In the genomic region with DNA sequence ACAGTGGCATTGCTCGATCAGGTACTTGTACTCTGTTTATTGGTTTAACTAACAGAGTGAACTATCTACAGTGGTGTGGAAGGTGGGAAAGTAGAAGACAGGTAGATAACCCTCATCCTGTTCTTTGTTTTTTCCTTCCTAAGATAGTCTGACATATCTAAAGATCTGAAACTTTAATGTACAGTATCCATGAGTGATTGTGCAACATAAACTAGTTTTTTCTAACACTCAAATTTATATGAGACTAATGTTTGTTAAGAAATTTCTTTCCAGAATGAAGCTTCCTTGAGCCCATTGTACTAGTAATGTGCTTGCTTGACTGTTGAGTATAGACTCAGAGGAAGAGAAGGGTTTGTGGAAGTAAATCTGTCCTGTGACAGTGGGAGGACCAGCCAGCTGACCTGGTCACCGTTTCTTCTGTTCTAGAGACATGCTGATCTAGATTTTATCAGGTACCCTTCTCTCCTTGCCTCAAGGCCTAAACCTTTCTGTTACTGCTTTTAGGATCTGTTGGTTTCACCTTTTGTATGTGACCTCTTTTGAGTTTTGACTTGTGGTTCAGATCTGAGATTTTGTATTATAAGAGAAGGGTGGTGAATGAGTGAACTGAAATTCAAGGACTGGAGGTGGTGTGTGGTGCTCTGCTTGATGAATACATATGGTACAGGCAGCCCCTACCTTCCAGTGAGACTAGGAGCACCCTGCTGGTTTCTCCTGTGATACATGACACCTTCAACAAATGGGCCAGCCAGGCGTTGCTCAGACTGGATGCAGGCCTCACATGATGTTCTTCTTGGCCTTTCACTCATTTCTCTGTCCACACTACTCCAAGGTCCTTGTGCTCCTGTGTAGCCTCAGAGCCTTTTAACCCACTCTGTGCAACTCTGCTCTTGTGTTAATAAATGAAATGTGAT, we compare ENCODE assay signal across 24 cellular contexts.
DNase-seq lines count a peak whose midpoint lies in the region; ATAC-seq and TF ChIP-seq lines count a peak whose summit lies in the region.
"Had no signal": no experiment of that assay in that cellular context is flagged by ENCODE, and none has a peak within 500 bp of the region (broad histone marks: within the 10 kb centered on the region; RNA-seq: fewer than 3 reads in every experiment).

No MANE protein-coding gene starts in this region.

- H3K36me3 Mint-ChIP-seq in H9 (ENCODE audit: insufficient read depth in 1 of 3, low read depth in 3 of 3): peaks cover 4 to 16% (median 9%) of the 10 kb centered on the region in 3 experiments; a peak in 6 of 7 replicates
- H3K36me3 Mint-ChIP-seq in activated T-helper 2 cell treated with anti-CD3 and anti-CD28 coated beads, Interferon-gamma antibody, Interleukin-2, Interleukin-4, amounts not matched to agents 10 μg/mL and 5 μg/mL and 100 μg/mL, durations not matched to agents 14 hours and 24 hours and 36 hours (ENCODE audit: low read depth): peaks cover 50% of the 10 kb centered on the region

- no peak overlapping the region for H2BK20ac ChIP-seq in H9 (ENCODE audit: low read depth, low read length, poor library complexity, severe bottlenecking)

- H2AK5ac ChIP-seq in H9 (ENCODE audit: insufficient read length, low read length) (no peak overlapping the region), mesendoderm (ENCODE audit: low read length) (no peak overlapping the region)

- no peaks in the 10 kb centered on the region for H3K36me3 ChIP-seq in mesendoderm (ENCODE audit: control insufficient read depth, insufficient read depth, low read length)

- TF ChIP-seq CTCF in H9 (conservative IDR thresholded peaks at IDR 0.05): no peak

- H4K5ac ChIP-seq in H9 (ENCODE audit: insufficient read length, low read depth, low read length): no peak overlapping the region
- no peak overlapping the region for H4K5ac ChIP-seq in mesendoderm (ENCODE audit: low read length)

- H4K8ac ChIP-seq in H9 (replicated peaks; ENCODE audit: insufficient read length, low read depth, low read length) (no peak overlapping the region), mesendoderm (ENCODE audit: low read depth, low read length) (no peak overlapping the region)

- H3K27me3 ChIP-seq in H9 (ENCODE audit: insufficient read depth, low read length) (no peaks in the 10 kb centered on the region), mesendoderm (ENCODE audit: insufficient read depth, low read length, poor library complexity) (no peaks in the 10 kb centered on the region)
- H3K27me3 ChIP-seq: body of pancreas, gastroesophageal sphincter, stomach had no signal

- H3K4me3 Mint-ChIP-seq in H9: no peak overlapping the region; a peak in 1 of 5 replicates
- H3K4me3 Mint-ChIP-seq in activated T-helper 2 cell treated with anti-CD3 and anti-CD28 coated beads, Interferon-gamma antibody, Interleukin-2, Interleukin-4, amounts not matched to agents 10 μg/mL and 5 μg/mL and 100 μg/mL, durations not matched to agents 14 hours and 24 hours and 36 hours (ENCODE audit: low read depth): no peak overlapping the region
- H3K4me3 Mint-ChIP-seq: activated CD4-positive, alpha-beta T cell treated with anti-CD3 and anti-CD28 coated beads, Interleukin-2, amount 10 ng/mL, durations not matched to agents 7 days and 5 days; activated naive CD8-positive, alpha-beta T cell had no signal

- H3K79me1 ChIP-seq in H9 (ENCODE audit: insufficient read depth, low read depth, low read length, poor library complexity, severe bottlenecking) (no peaks in the 10 kb centered on the region), mesendoderm (ENCODE audit: low read length) (no peaks in the 10 kb centered on the region)

- H2AFZ ChIP-seq in H9 (ENCODE audit: low read length): no peak overlapping the region

- intact Hi-C loops in activated T-helper 2 cell treated with anti-CD3 and anti-CD28 coated beads, Interferon-gamma antibody, Interleukin-2, Interleukin-4, amounts not matched to agents 10 μg/mL and 5 μg/mL and 100 μg/mL, durations not matched to agents 14 hours and 24 hours and 36 hours (cut with micrococcal nuclease): no loop called here

- H3K27ac ChIP-seq in H9 (ENCODE audit: insufficient read length, low read depth, low read length) (no peak overlapping the region), mesendoderm (ENCODE audit: low read depth, low read length) (no peak overlapping the region)
- H3K27ac ChIP-seq: gastroesophageal sphincter, RWPE1, stomach had no signal

- H2BK120ac ChIP-seq in H9 (ENCODE audit: low read depth, low read length, poor library complexity, severe bottlenecking): no peak overlapping the region
- no peak overlapping the region for H2BK120ac ChIP-seq in mesendoderm (ENCODE audit: low read depth, low read length)

- no peaks in the 10 kb centered on the region for H3K9me3 Mint-ChIP-seq in H9
- no peaks in the 10 kb centered on the region for H3K9me3 Mint-ChIP-seq in activated T-helper 2 cell treated with anti-CD3 and anti-CD28 coated beads, Interferon-gamma antibody, Interleukin-2, Interleukin-4, amounts not matched to agents 10 μg/mL and 5 μg/mL and 100 μg/mL, durations not matched to agents 14 hours and 24 hours and 36 hours
- H3K9me3 Mint-ChIP-seq: activated CD4-positive, alpha-beta T cell treated with anti-CD3 and anti-CD28 coated beads, Interleukin-2, amount 10 ng/mL, durations not matched to agents 7 days and 5 days had no signal

- H3K14ac ChIP-seq in H9 (ENCODE audit: insufficient read depth, low read length): no peak overlapping the region

- H4K20me1 ChIP-seq in H9 (ENCODE audit: control insufficient read depth, insufficient read depth, insufficient read length): no peaks in the 10 kb centered on the region

- H4K91ac ChIP-seq in H9 (ENCODE audit: insufficient read length, low read depth, low read length): no peak overlapping the region

- peak; percentile 81 for ATAC-seq in GM18498 (IDR thresholded peaks at IDR 0.05; ENCODE audit: unreplicated experiment)
- no peak for ATAC-seq in GM19455 (IDR thresholded peaks at IDR 0.05; ENCODE audit: unreplicated experiment)
- ATAC-seq: body of pancreas, gastroesophageal sphincter, left ventricle myocardium superior had no signal

- H2BK15ac ChIP-seq in H9 (ENCODE audit: low read depth, low read length) (no peak overlapping the region), mesendoderm (replicated peaks; ENCODE audit: low read depth) (no peak overlapping the region)

- peaks cover 15 to 24% of the 10 kb centered on the region in 2 experiments for H3K4me1 Mint-ChIP-seq in H9
- H3K4me1 Mint-ChIP-seq in activated T-helper 2 cell treated with anti-CD3 and anti-CD28 coated beads, Interferon-gamma antibody, Interleukin-2, Interleukin-4, amounts not matched to agents 10 μg/mL and 5 μg/mL and 100 μg/mL, durations not matched to agents 14 hours and 24 hours and 36 hours (ENCODE audit: low read depth): peaks cover 9% of the 10 kb centered on the region
- H3K4me1 Mint-ChIP-seq: activated CD4-positive, alpha-beta T cell treated with anti-CD3 and anti-CD28 coated beads, Interleukin-2, amount 10 ng/mL, durations not matched to agents 7 days and 5 days had no signal

- H3K4me3 ChIP-seq in mesendoderm (ENCODE audit: low read length): no peak overlapping the region
- H3K4me3 ChIP-seq: body of pancreas, gastroesophageal sphincter, stomach had no signal

- no peak overlapping the region for H2BK5ac ChIP-seq in H9 (ENCODE audit: insufficient read length, low read length)
- no peak overlapping the region for H2BK5ac ChIP-seq in mesendoderm (ENCODE audit: low read length)

- H3K4ac ChIP-seq in H9 (ENCODE audit: low read depth, low read length): no peak overlapping the region
- H3K4ac ChIP-seq in mesendoderm (ENCODE audit: low read depth, low read length): no peak overlapping the region

- H3K9me3 ChIP-seq in H9 (ENCODE audit: control insufficient read depth, low read depth, low read length): no peaks in the 10 kb centered on the region
- H3K9me3 ChIP-seq: body of pancreas, gastroesophageal sphincter, stomach had no signal

- H3K9ac ChIP-seq in H9 (ENCODE audit: extremely low read depth, insufficient read length, low read length) (no peak overlapping the region), mesendoderm (ENCODE audit: low read length) (no peak overlapping the region)

- no peaks in the 10 kb centered on the region for H3K27me3 Mint-ChIP-seq in H9 (ENCODE audit: low read depth)
- no peaks in the 10 kb centered on the region for H3K27me3 Mint-ChIP-seq in activated T-helper 2 cell treated with anti-CD3 and anti-CD28 coated beads, Interferon-gamma antibody, Interleukin-2, Interleukin-4, amounts not matched to agents 10 μg/mL and 5 μg/mL and 100 μg/mL, durations not matched to agents 14 hours and 24 hours and 36 hours (ENCODE audit: low read depth)
- H3K27me3 Mint-ChIP-seq: activated CD4-positive, alpha-beta T cell treated with anti-CD3 and anti-CD28 coated beads, Interleukin-2, amount 10 ng/mL, durations not matched to agents 7 days and 5 days; activated naive CD8-positive, alpha-beta T cell had no signal

- H3K4me1 ChIP-seq in H9 (ENCODE audit: insufficient read depth, low read length) (peaks cover 3% of the 10 kb centered on the region; the same call in 1 of the 2 replicates), mesendoderm (ENCODE audit: control insufficient read depth, low read depth, low read length) (peaks cover 2% of the 10 kb centered on the region)

- WGBS in H9 (ENCODE audit: extremely low coverage, insufficient read length, low lambda C conversion rate): no CpG with 5 or more reads among the region's 3 CpGs
- no CpG with 5 or more reads among the region's 3 CpGs for WGBS in mesendoderm (ENCODE audit: extremely low coverage, insufficient coverage, low lambda C conversion rate)

- H3T11ph ChIP-seq in H9 (ENCODE audit: low read length): no peak overlapping the region

- DNase-seq in H9: peak; percentile 43
- DNase-seq in activated T-helper 2 cell treated with anti-CD3 and anti-CD28 coated beads, Interferon-gamma antibody, Interleukin-2, Interleukin-4, amounts not matched to agents 10 μg/mL and 5 μg/mL and 100 μg/mL, durations not matched to agents 14 hours and 24 hours and 36 hours (ENCODE audit: low spot score): no peak
- DNase-seq in mesendoderm: peak; percentile 75
- DNase-seq in pons (ENCODE audit: low spot score): no peak
- DNase-seq in activated CD8-positive, alpha-beta memory T cell treated with anti-CD3 and anti-CD28 coated beads for 24 hours: no peak
- DNase-seq: activated CD4-positive, alpha-beta T cell treated with anti-CD3 and anti-CD28 coated beads, Interleukin-2, amount 10 ng/mL, durations not matched to agents 7 days and 5 days; activated T-cell treated with anti-CD3 and anti-CD28 coated beads for 4 hours; cortex of kidney; EL; HCEC 1CT; Karpas-422; left ventricle myocardium superior; NCI-H1105; NCI-H345; nucleus accumbens; stimulated activated CD4-positive, alpha-beta T cell treated with anti-CD3 and anti-CD28 coated beads, Interleukin-2, amount 100 ng/mL, for 24 hours; stomach; SW 1271 had no signal

- no peaks in the 10 kb centered on the region for H3K23me2 ChIP-seq in H9 (ENCODE audit: insufficient read length, low read depth, low read length, poor library complexity, severe bottlenecking)

- H3K56ac ChIP-seq in H9 (ENCODE audit: insufficient read length, low read depth, low read length) (no peak overlapping the region), mesendoderm (ENCODE audit: low read length) (no peak overlapping the region)

- H3K27ac Mint-ChIP-seq in H9: peak overlapping the region in 2 of 3 experiments; percentile 2 to 22; a peak in 3 of 7 replicates
- peak overlapping the region; percentile 2 for H3K27ac Mint-ChIP-seq in activated T-helper 2 cell treated with anti-CD3 and anti-CD28 coated beads, Interferon-gamma antibody, Interleukin-2, Interleukin-4, amounts not matched to agents 10 μg/mL and 5 μg/mL and 100 μg/mL, durations not matched to agents 14 hours and 24 hours and 36 hours
- H3K27ac Mint-ChIP-seq: activated CD4-positive, alpha-beta T cell treated with anti-CD3 and anti-CD28 coated beads, Interleukin-2, amount 10 ng/mL, durations not matched to agents 7 days and 5 days; activated naive CD8-positive, alpha-beta T cell had no signal

- H3K23ac ChIP-seq in H9 (ENCODE audit: insufficient read length, low read depth, low read length) (no peak overlapping the region), mesendoderm (ENCODE audit: low read length) (no peak overlapping the region)

- no peaks in the 10 kb centered on the region for H3K79me2 ChIP-seq in H9 (ENCODE audit: insufficient read depth, low read length)
- no peaks in the 10 kb centered on the region for H3K79me2 ChIP-seq in mesendoderm (ENCODE audit: control insufficient read depth, insufficient read depth, low read length)

- H2BK12ac ChIP-seq in H9 (ENCODE audit: insufficient read length, low read depth, low read length): no peak overlapping the region

- H3K4me2 ChIP-seq in H9 (ENCODE audit: insufficient read depth, insufficient read length, low read length) (no peak overlapping the region), mesendoderm (ENCODE audit: low read length) (no peak overlapping the region)

- H3K18ac ChIP-seq in H9 (ENCODE audit: insufficient read length, low read depth, low read length) (no peak overlapping the region), mesendoderm (ENCODE audit: low read length) (no peak overlapping the region)

Comparison
In these comparisons a context has a peak if more than half of its experiments do, and no peak if none do; other contexts are left out.
1. DNase-seq: peak in H9 (single experiment) and mesendoderm (single experiment); none in activated T-helper 2 cell treated with anti-CD3 and anti-CD28 coated beads, Interferon-gamma antibody, Interleukin-2, Interleukin-4, amounts not matched to agents 10 μg/mL and 5 μg/mL and 100 μg/mL, durations not matched to agents 14 hours and 24 hours and 36 hours (single experiment), pons (single experiment) and activated CD8-positive, alpha-beta memory T cell treated with anti-CD3 and anti-CD28 coated beads for 24 hours (single experiment).